In the genomic region with DNA sequence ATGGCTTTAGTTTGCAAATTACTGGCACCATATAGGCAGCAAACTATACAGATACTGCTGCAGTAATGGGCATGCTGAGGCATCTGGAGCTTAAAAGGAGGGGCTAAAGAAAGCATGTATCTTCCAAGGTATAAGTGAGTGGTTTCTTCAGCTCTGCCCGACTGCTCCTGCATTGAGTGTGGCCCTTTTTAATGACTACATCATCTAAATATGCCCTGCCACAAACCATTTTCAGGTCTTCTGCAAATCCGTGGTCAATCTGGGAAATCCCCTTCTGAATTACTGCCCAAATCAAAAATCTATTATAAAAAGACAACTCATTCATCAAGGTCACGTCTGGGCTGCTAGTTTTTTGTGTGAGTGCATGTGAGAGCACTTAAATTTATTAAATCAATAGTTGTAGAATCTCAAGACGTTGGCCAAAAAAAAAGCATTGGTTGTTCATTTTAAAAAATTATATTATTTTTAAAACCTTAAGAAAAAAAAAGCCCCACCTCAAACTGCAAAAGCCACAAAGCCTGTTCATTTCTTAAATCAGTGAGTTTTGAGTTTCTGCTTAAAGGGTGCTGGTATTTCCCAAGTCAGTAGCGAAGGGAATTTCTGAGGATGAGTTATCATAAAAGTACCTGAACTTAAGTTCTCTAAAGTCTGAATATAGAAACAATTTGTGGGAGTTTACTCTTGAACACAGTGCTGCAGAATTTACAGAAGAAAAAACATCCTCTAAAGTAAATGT, we compare ENCODE assay signal across 9 cellular contexts. TPM values are rescaled to one million over a fixed set of nuclear protein-coding genes. Genes with fewer than 3 reads are reported as not detected.
DNase-seq lines count a peak whose midpoint lies in the region; ATAC-seq and TF ChIP-seq lines count a peak whose summit lies in the region.
"Had no signal": no experiment of that assay in that cellular context is flagged by ENCODE, and none has a peak within 500 bp of the region (broad histone marks: within the 10 kb centered on the region; RNA-seq: fewer than 3 reads in every experiment).

No MANE protein-coding gene starts in this region.

- H3K36me3 ChIP-seq in BLaER1 = peaks cover 44% of the 10 kb centered on the region
- H3K36me3 ChIP-seq in esophagus muscularis mucosa = no peaks in the 10 kb centered on the region
- H3K36me3 ChIP-seq in neural progenitor cell = no peaks in the 10 kb centered on the region

- TF ChIP-seq CTCF in esophagus muscularis mucosa (IDR thresholded peaks at IDR 0.05) = no peak
- no peak for TF ChIP-seq CTCF in neural progenitor cell (IDR thresholded peaks at IDR 0.05)

- H3K27ac ChIP-seq in BLaER1 (peak overlapping the region; percentile 31), esophagus muscularis mucosa (replicated peaks in 1 of 4) (no peak overlapping the region), neural progenitor cell (no peak overlapping the region)

- peaks cover 8% of the 10 kb centered on the region for H3K9me3 Mint-ChIP-seq in neural progenitor cell

- no peaks in the 10 kb centered on the region for H3K36me3 Mint-ChIP-seq in neural progenitor cell

- H3K9ac ChIP-seq in BLaER1 (no peak overlapping the region), neural progenitor cell (no peak overlapping the region)

- WGBS in esophagus muscularis mucosa = 45% methylated on average over 5 of the region's 5 CpGs

- peaks cover 11% of the 10 kb centered on the region for H3K4me1 Mint-ChIP-seq in neural progenitor cell

- no peak overlapping the region for H3K4me3 ChIP-seq in BLaER1
- no peak overlapping the region for H3K4me3 ChIP-seq in esophagus muscularis mucosa
- H3K4me3 ChIP-seq in neural progenitor cell = no peak overlapping the region

- H3K4me1 ChIP-seq in BLaER1 (peaks cover 71% of the 10 kb centered on the region), esophagus muscularis mucosa (peaks cover 0 to 5% (median 0%) of the 10 kb centered on the region in 4 donors), neural progenitor cell (peaks cover 6% of the 10 kb centered on the region)

- H3K27me3 ChIP-seq in BLaER1 (no peaks in the 10 kb centered on the region), esophagus muscularis mucosa (peaks cover 0 to 8% (median 0%) of the 10 kb centered on the region in 4 donors), neural progenitor cell (peaks cover 9% of the 10 kb centered on the region)

- peak; percentile 32 for DNase-seq in activated T-helper 9 cell treated with anti-CD3 and anti-CD28 coated beads, Interleukin-2, amount 50 U/mL, for 16 hours (ENCODE audit: low read depth)
- DNase-seq in esophagus muscularis mucosa (ENCODE audit: extremely low spot score) (no peak), amygdala (lab: John Stamatoyannopoulos, UW) (no peak), DMS 273 (lab: John Stamatoyannopoulos, UW; ENCODE audit: unreplicated experiment) (no peak), neural progenitor cell (ENCODE audit: low spot score) (no peak)
- DNase-seq: erythroblast had no signal

- H3K9me3 ChIP-seq in BLaER1 = peaks cover 32% of the 10 kb centered on the region
- no peaks in the 10 kb centered on the region for H3K9me3 ChIP-seq in esophagus muscularis mucosa
- no peaks in the 10 kb centered on the region for H3K9me3 ChIP-seq in neural progenitor cell (ENCODE audit: low read depth)

- no peak overlapping the region for H3K27ac Mint-ChIP-seq in neural progenitor cell

- H3K79me2 ChIP-seq in neural progenitor cell (ENCODE audit: low read depth) = no peaks in the 10 kb centered on the region

- peaks cover 7% of the 10 kb centered on the region for H3K27me3 Mint-ChIP-seq in neural progenitor cell (ENCODE audit: insufficient read depth, low read depth)

- no peak overlapping the region for H3K4me3 Mint-ChIP-seq in neural progenitor cell

- no peak for TF ChIP-seq EP300 in esophagus muscularis mucosa (IDR thresholded peaks at IDR 0.05)

- H3K4me2 ChIP-seq in BLaER1 (peak overlapping the region; percentile 53), neural progenitor cell (no peak overlapping the region)

- ATAC-seq in GM18907 (IDR thresholded peaks at IDR 0.05; ENCODE audit: unreplicated experiment) (peak; percentile 74), HG03196 (IDR thresholded peaks at IDR 0.05; ENCODE audit: unreplicated experiment) (peak; percentile 45)

- H2AFZ ChIP-seq in neural progenitor cell (replicated peaks) = no peak overlapping the region

- TF ChIP-seq POLR2A in esophagus muscularis mucosa (IDR thresholded peaks at IDR 0.05; ENCODE audit: low read depth) = no peak

- H3F3A ChIP-seq in neural progenitor cell (ENCODE audit: low read depth) = no peaks in the 10 kb centered on the region

- H4K20me1 ChIP-seq in BLaER1 (peaks cover 45% of the 10 kb centered on the region), neural progenitor cell (ENCODE audit: low read depth) (no peaks in the 10 kb centered on the region)

- intact Hi-C loops in esophagus muscularis mucosa (cut with DNase I) = loop anchor here (10.0 kb wide), 1 partner anchor 651 kb away; no protein-coding TSS in a partner anchor

RNA-seq across cellular contexts. Expression of a gene that starts 16.3 kb away (rescaled TPM):
- total RNA-seq in esophagus muscularis mucosa (10 to 100 TPM; 11.9 to 54.7 (median 16.6) TPM), neural progenitor cell (ENCODE audit: low replicate concordance) (0.34 and 2.2 TPM in 2 replicates)

RNA-seq across cellular contexts. Expression of a gene that starts 46.1 kb away (rescaled TPM):
- total RNA-seq in esophagus muscularis mucosa (under 1 TPM in 1 of 4 donors, not detected in 3; 0.19 TPM), neural progenitor cell (ENCODE audit: low replicate concordance) (not detected in 2 replicates)
